ENCODE assay signal across 1 cellular context in the genomic region with DNA sequence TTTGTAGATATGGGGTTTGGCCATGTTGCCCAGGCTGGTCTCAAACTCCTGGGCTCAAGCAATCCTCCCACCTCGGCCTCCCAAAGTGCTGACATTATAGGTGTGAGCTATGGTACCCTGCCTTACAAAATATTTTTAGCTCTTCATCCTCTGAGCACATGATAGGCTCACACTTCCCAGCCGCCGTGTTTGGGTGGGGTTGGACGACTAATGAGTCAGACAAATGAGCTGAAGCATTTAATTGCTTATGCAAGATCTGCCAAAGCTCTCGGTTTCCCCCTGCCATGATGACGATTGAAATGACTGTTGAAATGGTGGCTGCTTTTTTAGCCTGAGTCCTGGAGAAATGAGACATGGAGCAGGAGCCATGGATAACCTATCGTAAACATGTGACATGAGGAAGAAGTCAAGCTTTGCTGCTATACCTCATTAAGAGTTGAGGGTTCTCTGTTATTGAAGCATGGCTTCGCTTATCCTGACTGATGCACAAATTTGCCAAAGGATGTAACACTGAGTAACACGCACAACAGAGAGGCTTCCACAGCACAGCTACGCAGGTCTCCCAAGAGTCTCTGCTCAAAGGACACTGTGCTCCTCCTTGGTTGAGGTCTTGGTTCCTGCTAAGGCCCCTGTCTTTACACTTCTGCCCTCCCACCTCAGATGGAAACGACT.
TF ChIP-seq lines count a peak whose summit lies in the region.

No MANE protein-coding gene starts in this region.

TF ChIP-seq in GM12878, 131 proteins besides CTCF, POLR2A, EP300 and RAD21 (continued from another document):
- TF ChIP-seq, protein P1, sequence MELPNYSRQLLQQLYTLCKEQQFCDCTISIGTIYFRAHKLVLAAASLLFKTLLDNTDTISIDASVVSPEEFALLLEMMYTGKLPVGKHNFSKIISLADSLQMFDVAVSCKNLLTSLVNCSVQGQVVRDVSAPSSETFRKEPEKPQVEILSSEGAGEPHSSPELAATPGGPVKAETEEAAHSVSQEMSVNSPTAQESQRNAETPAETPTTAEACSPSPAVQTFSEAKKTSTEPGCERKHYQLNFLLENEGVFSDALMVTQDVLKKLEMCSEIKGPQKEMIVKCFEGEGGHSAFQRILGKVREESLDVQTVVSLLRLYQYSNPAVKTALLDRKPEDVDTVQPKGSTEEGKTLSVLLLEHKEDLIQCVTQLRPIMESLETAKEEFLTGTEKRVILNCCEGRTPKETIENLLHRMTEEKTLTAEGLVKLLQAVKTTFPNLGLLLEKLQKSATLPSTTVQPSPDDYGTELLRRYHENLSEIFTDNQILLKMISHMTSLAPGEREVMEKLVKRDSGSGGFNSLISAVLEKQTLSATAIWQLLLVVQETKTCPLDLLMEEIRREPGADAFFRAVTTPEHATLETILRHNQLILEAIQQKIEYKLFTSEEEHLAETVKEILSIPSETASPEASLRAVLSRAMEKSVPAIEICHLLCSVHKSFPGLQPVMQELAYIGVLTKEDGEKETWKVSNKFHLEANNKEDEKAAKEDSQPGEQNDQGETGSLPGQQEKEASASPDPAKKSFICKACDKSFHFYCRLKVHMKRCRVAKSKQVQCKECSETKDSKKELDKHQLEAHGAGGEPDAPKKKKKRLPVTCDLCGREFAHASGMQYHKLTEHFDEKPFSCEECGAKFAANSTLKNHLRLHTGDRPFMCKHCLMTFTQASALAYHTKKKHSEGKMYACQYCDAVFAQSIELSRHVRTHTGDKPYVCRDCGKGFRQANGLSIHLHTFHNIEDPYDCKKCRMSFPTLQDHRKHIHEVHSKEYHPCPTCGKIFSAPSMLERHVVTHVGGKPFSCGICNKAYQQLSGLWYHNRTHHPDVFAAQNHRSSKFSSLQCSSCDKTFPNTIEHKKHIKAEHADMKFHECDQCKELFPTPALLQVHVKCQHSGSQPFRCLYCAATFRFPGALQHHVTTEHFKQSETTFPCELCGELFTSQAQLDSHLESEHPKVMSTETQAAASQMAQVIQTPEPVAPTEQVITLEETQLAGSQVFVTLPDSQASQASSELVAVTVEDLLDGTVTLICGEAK (IDR thresholded peaks at IDR 0.05; ENCODE audit: borderline replicate concordance), result no peak
- TF ChIP-seq, protein P2, sequence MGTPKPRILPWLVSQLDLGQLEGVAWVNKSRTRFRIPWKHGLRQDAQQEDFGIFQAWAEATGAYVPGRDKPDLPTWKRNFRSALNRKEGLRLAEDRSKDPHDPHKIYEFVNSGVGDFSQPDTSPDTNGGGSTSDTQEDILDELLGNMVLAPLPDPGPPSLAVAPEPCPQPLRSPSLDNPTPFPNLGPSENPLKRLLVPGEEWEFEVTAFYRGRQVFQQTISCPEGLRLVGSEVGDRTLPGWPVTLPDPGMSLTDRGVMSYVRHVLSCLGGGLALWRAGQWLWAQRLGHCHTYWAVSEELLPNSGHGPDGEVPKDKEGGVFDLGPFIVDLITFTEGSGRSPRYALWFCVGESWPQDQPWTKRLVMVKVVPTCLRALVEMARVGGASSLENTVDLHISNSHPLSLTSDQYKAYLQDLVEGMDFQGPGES (IDR thresholded peaks at IDR 0.05), result no peak
- no peak for TF ChIP-seq ZNF207 (IDR thresholded peaks at IDR 0.05; ENCODE audit: borderline replicate concordance)
- TF ChIP-seq MYB (IDR thresholded peaks at IDR 0.05; ENCODE audit: borderline replicate concordance, low read depth, low read length), result no peak
- TF ChIP-seq, protein P3, sequence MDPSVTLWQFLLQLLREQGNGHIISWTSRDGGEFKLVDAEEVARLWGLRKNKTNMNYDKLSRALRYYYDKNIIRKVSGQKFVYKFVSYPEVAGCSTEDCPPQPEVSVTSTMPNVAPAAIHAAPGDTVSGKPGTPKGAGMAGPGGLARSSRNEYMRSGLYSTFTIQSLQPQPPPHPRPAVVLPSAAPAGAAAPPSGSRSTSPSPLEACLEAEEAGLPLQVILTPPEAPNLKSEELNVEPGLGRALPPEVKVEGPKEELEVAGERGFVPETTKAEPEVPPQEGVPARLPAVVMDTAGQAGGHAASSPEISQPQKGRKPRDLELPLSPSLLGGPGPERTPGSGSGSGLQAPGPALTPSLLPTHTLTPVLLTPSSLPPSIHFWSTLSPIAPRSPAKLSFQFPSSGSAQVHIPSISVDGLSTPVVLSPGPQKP (IDR thresholded peaks at IDR 0.05; ENCODE audit: low read depth, low read length), result no peak
- no peak for TF ChIP-seq PAX5 (IDR thresholded peaks at IDR 0.05; ENCODE audit: borderline replicate concordance, low read depth, low read length)
